ENCODE assay signal across 1 cellular context in genomic region chr14:23568600-23569310, GRCh38.
TF ChIP-seq lines count a peak whose summit lies in the region.

No MANE protein-coding gene starts in this region.

TF ChIP-seq in HepG2, 621 proteins besides CTCF, POLR2A, EP300 and RAD21 (continues in another document):
- TF ChIP-seq ZNF264 (CRISPR knock-in tag; IDR thresholded peaks at IDR 0.05) (no peak), DMTF1 (CRISPR knock-in tag; IDR thresholded peaks at IDR 0.05) (no peak; the same call in 1 of the 2 replicates), RFX5 (IDR thresholded peaks at IDR 0.05; ENCODE audit: low read depth, low read length) (no peak), ZBTB21 (CRISPR knock-in tag; IDR thresholded peaks at IDR 0.05) (no peak), SOX13 (IDR thresholded peaks at IDR 0.05) (no peak), SOX13 (CRISPR knock-in tag; conservative IDR thresholded peaks at IDR 0.05 in 1 of 2, IDR thresholded peaks at IDR 0.05 in 1 of 2) (no peak), KLF11 (CRISPR knock-in tag; IDR thresholded peaks at IDR 0.05) (no peak; the same call in 1 of the 2 replicates), SALL1 (CRISPR knock-in tag; IDR thresholded peaks at IDR 0.05) (0 out of 2 replicates have a peak, but pooled peaks have one; percentile 8), RFXAP (CRISPR knock-in tag; IDR thresholded peaks at IDR 0.05; ENCODE audit: borderline replicate concordance) (0 out of 2 replicates have a peak, but pooled peaks have one; percentile 31), CENPT (CRISPR knock-in tag; IDR thresholded peaks at IDR 0.05; ENCODE audit: low read depth) (no peak), ELF3 (CRISPR knock-in tag; IDR thresholded peaks at IDR 0.05) (peak; percentile 46; the same call in 1 of the 2 replicates), IRF2 (CRISPR knock-in tag; IDR thresholded peaks at IDR 0.05) (no peak), CBFB (CRISPR knock-in tag; IDR thresholded peaks at IDR 0.05) (no peak), ZNF44 (CRISPR knock-in tag; IDR thresholded peaks at IDR 0.05) (no peak), NFKBIZ (CRISPR knock-in tag; IDR thresholded peaks at IDR 0.05) (no peak), PAX8 (CRISPR knock-in tag; IDR thresholded peaks at IDR 0.05; ENCODE audit: borderline replicate concordance) (0 out of 2 replicates have a peak, but pooled peaks have one; percentile 6), ZNF790 (CRISPR knock-in tag; IDR thresholded peaks at IDR 0.05; ENCODE audit: borderline replicate concordance) (no peak), MAFG (CRISPR knock-in tag; IDR thresholded peaks at IDR 0.05) (no peak), ZNF230 (CRISPR knock-in tag; IDR thresholded peaks at IDR 0.05) (no peak), ZNF615 (CRISPR knock-in tag; IDR thresholded peaks at IDR 0.05; ENCODE audit: borderline replicate concordance) (no peak), ZBTB44 (CRISPR knock-in tag; IDR thresholded peaks at IDR 0.05) (no peak), SMAD3 (CRISPR knock-in tag; IDR thresholded peaks at IDR 0.05) (no peak), FLYWCH1 (CRISPR knock-in tag; IDR thresholded peaks at IDR 0.05) (no peak), CHD4 (IDR thresholded peaks at IDR 0.05; ENCODE audit: borderline replicate concordance, low read length) (no peak), RFX1 (IDR thresholded peaks at IDR 0.05) (no peak), ZNF501 (CRISPR knock-in tag; IDR thresholded peaks at IDR 0.05) (peak; percentile 82), ZNF747 (CRISPR knock-in tag; IDR thresholded peaks at IDR 0.05; ENCODE audit: borderline replicate concordance) (no peak), EED (CRISPR knock-in tag; IDR thresholded peaks at IDR 0.05) (no peak), ZNF891 (CRISPR knock-in tag; IDR thresholded peaks at IDR 0.05) (no peak), ZBTB7A (CRISPR knock-in tag; IDR thresholded peaks at IDR 0.05) (no peak), ZNF329 (CRISPR knock-in tag; IDR thresholded peaks at IDR 0.05; ENCODE audit: low read depth) (0 out of 2 replicates have a peak, but pooled peaks have one; percentile 26), ZBTB33 (CRISPR knock-in tag; IDR thresholded peaks at IDR 0.05) (no peak), GLI4 (CRISPR knock-in tag; IDR thresholded peaks at IDR 0.05; ENCODE audit: borderline replicate concordance) (peak; percentile 86; the same call in 1 of the 2 replicates), ZNF33B (CRISPR knock-in tag; IDR thresholded peaks at IDR 0.05) (no peak), GATAD2A (CRISPR knock-in tag; IDR thresholded peaks at IDR 0.05) (0 out of 2 replicates have a peak, but pooled peaks have one; percentile 37)
- TF ChIP-seq, protein P1, sequence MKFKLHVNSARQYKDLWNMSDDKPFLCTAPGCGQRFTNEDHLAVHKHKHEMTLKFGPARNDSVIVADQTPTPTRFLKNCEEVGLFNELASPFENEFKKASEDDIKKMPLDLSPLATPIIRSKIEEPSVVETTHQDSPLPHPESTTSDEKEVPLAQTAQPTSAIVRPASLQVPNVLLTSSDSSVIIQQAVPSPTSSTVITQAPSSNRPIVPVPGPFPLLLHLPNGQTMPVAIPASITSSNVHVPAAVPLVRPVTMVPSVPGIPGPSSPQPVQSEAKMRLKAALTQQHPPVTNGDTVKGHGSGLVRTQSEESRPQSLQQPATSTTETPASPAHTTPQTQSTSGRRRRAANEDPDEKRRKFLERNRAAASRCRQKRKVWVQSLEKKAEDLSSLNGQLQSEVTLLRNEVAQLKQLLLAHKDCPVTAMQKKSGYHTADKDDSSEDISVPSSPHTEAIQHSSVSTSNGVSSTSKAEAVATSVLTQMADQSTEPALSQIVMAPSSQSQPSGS (CRISPR knock-in tag; IDR thresholded peaks at IDR 0.05) = peak; percentile 42; the same call in 1 of the 2 replicates
- TF ChIP-seq, protein P2, sequence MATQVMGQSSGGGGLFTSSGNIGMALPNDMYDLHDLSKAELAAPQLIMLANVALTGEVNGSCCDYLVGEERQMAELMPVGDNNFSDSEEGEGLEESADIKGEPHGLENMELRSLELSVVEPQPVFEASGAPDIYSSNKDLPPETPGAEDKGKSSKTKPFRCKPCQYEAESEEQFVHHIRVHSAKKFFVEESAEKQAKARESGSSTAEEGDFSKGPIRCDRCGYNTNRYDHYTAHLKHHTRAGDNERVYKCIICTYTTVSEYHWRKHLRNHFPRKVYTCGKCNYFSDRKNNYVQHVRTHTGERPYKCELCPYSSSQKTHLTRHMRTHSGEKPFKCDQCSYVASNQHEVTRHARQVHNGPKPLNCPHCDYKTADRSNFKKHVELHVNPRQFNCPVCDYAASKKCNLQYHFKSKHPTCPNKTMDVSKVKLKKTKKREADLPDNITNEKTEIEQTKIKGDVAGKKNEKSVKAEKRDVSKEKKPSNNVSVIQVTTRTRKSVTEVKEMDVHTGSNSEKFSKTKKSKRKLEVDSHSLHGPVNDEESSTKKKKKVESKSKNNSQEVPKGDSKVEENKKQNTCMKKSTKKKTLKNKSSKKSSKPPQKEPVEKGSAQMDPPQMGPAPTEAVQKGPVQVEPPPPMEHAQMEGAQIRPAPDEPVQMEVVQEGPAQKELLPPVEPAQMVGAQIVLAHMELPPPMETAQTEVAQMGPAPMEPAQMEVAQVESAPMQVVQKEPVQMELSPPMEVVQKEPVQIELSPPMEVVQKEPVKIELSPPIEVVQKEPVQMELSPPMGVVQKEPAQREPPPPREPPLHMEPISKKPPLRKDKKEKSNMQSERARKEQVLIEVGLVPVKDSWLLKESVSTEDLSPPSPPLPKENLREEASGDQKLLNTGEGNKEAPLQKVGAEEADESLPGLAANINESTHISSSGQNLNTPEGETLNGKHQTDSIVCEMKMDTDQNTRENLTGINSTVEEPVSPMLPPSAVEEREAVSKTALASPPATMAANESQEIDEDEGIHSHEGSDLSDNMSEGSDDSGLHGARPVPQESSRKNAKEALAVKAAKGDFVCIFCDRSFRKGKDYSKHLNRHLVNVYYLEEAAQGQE (IDR thresholded peaks at IDR 0.05; ENCODE audit: borderline replicate concordance in 1 of 2, low read depth in 1 of 2, low read length in 2 of 2) = no peak
- TF ChIP-seq, protein P3, sequence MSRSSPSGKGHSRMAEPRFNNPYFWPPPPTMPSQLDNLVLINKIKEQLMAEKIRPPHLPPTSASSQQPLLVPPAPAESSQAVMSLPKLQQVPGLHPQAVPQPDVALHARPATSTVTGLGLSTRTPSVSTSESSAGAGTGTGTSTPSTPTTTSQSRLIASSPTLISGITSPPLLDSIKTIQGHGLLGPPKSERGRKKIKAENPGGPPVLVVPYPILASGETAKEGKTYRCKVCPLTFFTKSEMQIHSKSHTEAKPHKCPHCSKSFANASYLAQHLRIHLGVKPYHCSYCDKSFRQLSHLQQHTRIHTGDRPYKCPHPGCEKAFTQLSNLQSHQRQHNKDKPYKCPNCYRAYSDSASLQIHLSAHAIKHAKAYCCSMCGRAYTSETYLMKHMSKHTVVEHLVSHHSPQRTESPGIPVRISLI (CRISPR knock-in tag; IDR thresholded peaks at IDR 0.05; ENCODE audit: borderline replicate concordance) = no peak
- TF ChIP-seq, protein P4, sequence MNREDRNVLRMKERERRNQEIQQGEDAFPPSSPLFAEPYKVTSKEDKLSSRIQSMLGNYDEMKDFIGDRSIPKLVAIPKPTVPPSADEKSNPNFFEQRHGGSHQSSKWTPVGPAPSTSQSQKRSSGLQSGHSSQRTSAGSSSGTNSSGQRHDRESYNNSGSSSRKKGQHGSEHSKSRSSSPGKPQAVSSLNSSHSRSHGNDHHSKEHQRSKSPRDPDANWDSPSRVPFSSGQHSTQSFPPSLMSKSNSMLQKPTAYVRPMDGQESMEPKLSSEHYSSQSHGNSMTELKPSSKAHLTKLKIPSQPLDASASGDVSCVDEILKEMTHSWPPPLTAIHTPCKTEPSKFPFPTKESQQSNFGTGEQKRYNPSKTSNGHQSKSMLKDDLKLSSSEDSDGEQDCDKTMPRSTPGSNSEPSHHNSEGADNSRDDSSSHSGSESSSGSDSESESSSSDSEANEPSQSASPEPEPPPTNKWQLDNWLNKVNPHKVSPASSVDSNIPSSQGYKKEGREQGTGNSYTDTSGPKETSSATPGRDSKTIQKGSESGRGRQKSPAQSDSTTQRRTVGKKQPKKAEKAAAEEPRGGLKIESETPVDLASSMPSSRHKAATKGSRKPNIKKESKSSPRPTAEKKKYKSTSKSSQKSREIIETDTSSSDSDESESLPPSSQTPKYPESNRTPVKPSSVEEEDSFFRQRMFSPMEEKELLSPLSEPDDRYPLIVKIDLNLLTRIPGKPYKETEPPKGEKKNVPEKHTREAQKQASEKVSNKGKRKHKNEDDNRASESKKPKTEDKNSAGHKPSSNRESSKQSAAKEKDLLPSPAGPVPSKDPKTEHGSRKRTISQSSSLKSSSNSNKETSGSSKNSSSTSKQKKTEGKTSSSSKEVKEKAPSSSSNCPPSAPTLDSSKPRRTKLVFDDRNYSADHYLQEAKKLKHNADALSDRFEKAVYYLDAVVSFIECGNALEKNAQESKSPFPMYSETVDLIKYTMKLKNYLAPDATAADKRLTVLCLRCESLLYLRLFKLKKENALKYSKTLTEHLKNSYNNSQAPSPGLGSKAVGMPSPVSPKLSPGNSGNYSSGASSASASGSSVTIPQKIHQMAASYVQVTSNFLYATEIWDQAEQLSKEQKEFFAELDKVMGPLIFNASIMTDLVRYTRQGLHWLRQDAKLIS (CRISPR knock-in tag; IDR thresholded peaks at IDR 0.05) = no peak
